11 cellular contexts compared by ENCODE assay signal in the genomic region with DNA sequence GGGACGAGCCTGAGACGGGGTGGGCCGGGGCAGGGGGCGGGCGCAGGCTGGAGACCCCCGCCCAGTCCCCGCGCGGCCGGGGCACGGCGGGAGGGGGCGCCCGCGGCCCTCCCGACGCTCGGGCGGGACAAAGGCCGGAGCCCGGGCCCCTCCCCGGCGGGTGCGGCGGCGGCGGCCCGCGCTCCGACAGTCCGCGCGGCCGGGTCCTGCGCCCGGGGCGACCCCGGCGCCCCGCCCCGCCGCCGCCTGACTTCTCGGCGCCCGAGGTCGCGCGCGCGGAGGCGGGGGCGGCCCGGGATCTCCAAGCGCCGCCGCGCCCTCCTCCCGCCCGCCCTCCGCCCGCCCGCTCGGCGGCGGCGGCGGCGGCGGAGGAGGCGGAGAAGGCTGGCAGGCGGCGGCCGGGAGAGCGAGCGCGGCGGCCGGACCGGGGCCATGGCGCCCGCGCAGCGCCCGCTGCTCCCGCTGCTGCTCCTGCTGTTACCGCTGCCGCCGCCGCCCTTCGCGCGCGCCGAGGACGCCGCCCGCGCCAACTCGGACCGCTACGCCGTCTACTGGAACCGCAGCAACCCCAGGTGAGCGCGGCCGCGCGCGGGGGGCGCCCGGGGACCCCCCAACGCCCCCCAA. TPM values are rescaled to one million over a fixed set of nuclear protein-coding genes. Genes with fewer than 3 reads are reported as not detected.
A peak's percentile ranks its signal among the peaks of the same experiment; 100 is the strongest.
DNase-seq lines count a peak whose midpoint lies in the region; ATAC-seq and TF ChIP-seq lines count a peak whose summit lies in the region.
"Had no signal": no experiment of that assay in that cellular context is flagged by ENCODE, and none has a peak within 500 bp of the region (broad histone marks: within the 10 kb centered on the region; RNA-seq: fewer than 3 reads in every experiment).

A gene (plus strand): TSS at position 137 of the 624 bp plus-strand sequence. CDS start 296 bp downstream, at position 433.

- TF ChIP-seq CTCF in suprapubic skin (IDR thresholded peaks at IDR 0.05) (no peak), GM10266 (IDR thresholded peaks at IDR 0.05; ENCODE audit: control insufficient read depth, insufficient read depth, low read depth, missing control alignments) (no peak)

- H3K36me3 ChIP-seq in suprapubic skin, result no peaks in the 10 kb centered on the region
- H3K36me3 ChIP-seq: brain microvascular endothelial cell had no signal

- no peak within 1 kb of the TSS for H3K27ac Mint-ChIP-seq in activated T-cell treated with anti-CD3 and anti-CD28 coated beads, Interleukin-2, amount 50 U/mL, for 72 hours

- H3K36me3 Mint-ChIP-seq in activated T-cell treated with anti-CD3 and anti-CD28 coated beads, Interleukin-2, amount 50 U/mL, for 4 hours (ENCODE audit: insufficient read depth), result no peaks in the 10 kb centered on the region
- no peaks in the 10 kb centered on the region for H3K36me3 Mint-ChIP-seq in activated T-cell treated with anti-CD3 and anti-CD28 coated beads, Interleukin-2, amount 50 U/mL, for 72 hours (ENCODE audit: insufficient read depth in 2 of 2)

- no CpG with 5 or more reads among the region's 113 CpGs for WGBS in suprapubic skin

- peaks cover 80% of the 10 kb centered on the region for H3K27me3 ChIP-seq in suprapubic skin

- TF ChIP-seq EP300 in suprapubic skin (IDR thresholded peaks at IDR 0.05), result no peak

- DNase-seq in activated T-cell treated with anti-CD3 and anti-CD28 coated beads, Interleukin-2, amount 50 U/mL, for 4 hours, result no peak
- no peak for DNase-seq in activated T-cell treated with anti-CD3 and anti-CD28 coated beads, Interleukin-2, amount 50 U/mL, for 1 hour
- DNase-seq in activated T-cell treated with anti-CD3 and anti-CD28 coated beads, Interleukin-2, amount 50 U/mL, for 72 hours, result no peak
- peak; percentile 81 for DNase-seq in iPS-NIHi11 (ENCODE audit: low spot score)
- DNase-seq in suprapubic skin (ENCODE audit: low spot score in 2 of 2), result no peak
- DNase-seq in HCEC 1CT, result no peak
- no peak for DNase-seq in NCI-H226
- no peak for DNase-seq in GM10266 (ENCODE audit: extremely low spot score)
- DNase-seq: brain microvascular endothelial cell, C1 segment of cervical spinal cord, NCI-H2029 treated with DMSO at 0.1 percent for 48 hours had no signal

- peak in 1 of 2 donors; percentile 17 for ATAC-seq in activated T-cell treated with anti-CD3 and anti-CD28 coated beads, Interleukin-2, amount 50 U/mL, for 4 hours
- ATAC-seq in activated T-cell treated with anti-CD3 and anti-CD28 coated beads, Interleukin-2, amount 50 U/mL, for 72 hours (replicated peaks in 1 of 2), result no peak

- H3K4me1 Mint-ChIP-seq in activated T-cell treated with anti-CD3 and anti-CD28 coated beads, Interleukin-2, amount 50 U/mL, for 4 hours (ENCODE audit: low read depth), result peaks cover 8% of the 10 kb centered on the region
- peaks cover 5% of the 10 kb centered on the region for H3K4me1 Mint-ChIP-seq in activated T-cell treated with anti-CD3 and anti-CD28 coated beads, Interleukin-2, amount 50 U/mL, for 72 hours (ENCODE audit: low read depth)

- H3K4me3 ChIP-seq in suprapubic skin, result peak within 1 kb of the TSS; percentile 39

- H3K4me3 Mint-ChIP-seq in activated T-cell treated with anti-CD3 and anti-CD28 coated beads, Interleukin-2, amount 50 U/mL, for 4 hours, result peak within 1 kb of the TSS; percentile 48
- H3K4me3 Mint-ChIP-seq in activated T-cell treated with anti-CD3 and anti-CD28 coated beads, Interleukin-2, amount 50 U/mL, for 72 hours, result peak within 1 kb of the TSS; percentile 51 to 70

- H3K9me3 ChIP-seq in suprapubic skin, result no peaks in the 10 kb centered on the region

- H3K9me3 Mint-ChIP-seq in activated T-cell treated with anti-CD3 and anti-CD28 coated beads, Interleukin-2, amount 50 U/mL, for 4 hours, result no peaks in the 10 kb centered on the region
- no peaks in the 10 kb centered on the region for H3K9me3 Mint-ChIP-seq in activated T-cell treated with anti-CD3 and anti-CD28 coated beads, Interleukin-2, amount 50 U/mL, for 72 hours

- no peak for TF ChIP-seq POLR2A in suprapubic skin (IDR thresholded peaks at IDR 0.05)

- H3K27me3 Mint-ChIP-seq in activated T-cell treated with anti-CD3 and anti-CD28 coated beads, Interleukin-2, amount 50 U/mL, for 4 hours (ENCODE audit: low read depth), result peaks cover 31% of the 10 kb centered on the region
- peaks cover 21% of the 10 kb centered on the region for H3K27me3 Mint-ChIP-seq in activated T-cell treated with anti-CD3 and anti-CD28 coated beads, Interleukin-2, amount 50 U/mL, for 72 hours (ENCODE audit: low read depth)

- no peak within 1 kb of the TSS for H3K27ac ChIP-seq in suprapubic skin
- H3K27ac ChIP-seq: brain microvascular endothelial cell had no signal

- peaks cover 8% of the 10 kb centered on the region for H3K4me1 ChIP-seq in suprapubic skin

RNA-seq across cellular contexts. Expression of the gene that starts here (rescaled TPM):
- total RNA-seq in activated T-cell treated with anti-CD3 and anti-CD28 coated beads, Interleukin-2, amount 50 U/mL, for 4 hours, result not detected
- not detected for total RNA-seq in activated T-cell treated with anti-CD3 and anti-CD28 coated beads, Interleukin-2, amount 50 U/mL, for 72 hours
- total RNA-seq in suprapubic skin, result not detected
